ENCODE assay signal across 1 cellular context in genomic region chr16:27239906-27240655, GRCh38.
TF ChIP-seq lines count a peak whose summit lies in the region.

No MANE protein-coding gene starts in this region.

TF ChIP-seq in IMR-90, 13 proteins besides CTCF, POLR2A, EP300 and RAD21 (continued from another document):
- no peak for TF ChIP-seq ELK1 (IDR thresholded peaks at IDR 0.05; ENCODE audit: borderline replicate concordance, low read depth, low read length)
- no peak for TF ChIP-seq RFX5 (IDR thresholded peaks at IDR 0.05; ENCODE audit: low read depth, low read length)
- no peak for TF ChIP-seq SMC3 (IDR thresholded peaks at IDR 0.05; ENCODE audit: low read depth, low read length)
- no peak for TF ChIP-seq CHD1 (IDR thresholded peaks at IDR 0.05; ENCODE audit: low read depth, low read length)
- no peak for TF ChIP-seq MAFK (IDR thresholded peaks at IDR 0.05; ENCODE audit: low read depth, low read length)
- no peak for TF ChIP-seq NFE2L2 (IDR thresholded peaks at IDR 0.05; ENCODE audit: low read depth, low read length)
- no peak for TF ChIP-seq FOS (IDR thresholded peaks at IDR 0.05; ENCODE audit: low read depth, low read length)
- no peak for TF ChIP-seq BHLHE40 (IDR thresholded peaks at IDR 0.05; ENCODE audit: low read depth, low read length)
- TF ChIP-seq MAZ (IDR thresholded peaks at IDR 0.05; ENCODE audit: borderline replicate concordance, low read depth, low read length): no peak
